Comparison of ENCODE assay signal across 19 cellular contexts in the genomic region with DNA sequence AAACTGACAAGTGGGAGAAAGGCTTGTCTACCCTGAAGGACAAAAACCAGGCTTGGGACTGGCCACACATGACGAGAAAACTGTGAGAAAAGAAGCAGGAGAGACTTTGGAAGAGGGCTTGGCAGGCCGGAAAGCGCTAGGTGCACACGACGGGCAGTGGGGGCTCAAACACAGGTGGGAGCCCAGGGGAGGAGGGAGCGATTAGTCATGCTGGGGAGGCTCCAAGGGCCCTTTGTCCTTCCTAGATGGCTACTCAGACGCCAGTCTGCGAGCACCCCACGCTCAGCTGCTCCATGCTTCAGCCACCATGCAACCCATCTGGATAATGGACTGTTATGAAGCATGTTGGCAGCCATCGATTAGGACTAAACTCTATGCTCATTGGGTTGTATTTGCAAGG. TPM values are rescaled to one million over a fixed set of nuclear protein-coding genes. Genes with fewer than 3 reads are reported as not detected.
DNase-seq lines count a peak whose midpoint lies in the region; ATAC-seq and TF ChIP-seq lines count a peak whose summit lies in the region.
"Had no signal": no experiment of that assay in that cellular context is flagged by ENCODE, and none has a peak within 500 bp of the region (broad histone marks: within the 10 kb centered on the region; RNA-seq: fewer than 3 reads in every experiment).

No MANE protein-coding gene starts in this region.

- H3K27me3 ChIP-seq in DND-41 (ENCODE audit: insufficient read depth, low read length, poor library complexity) (no peaks in the 10 kb centered on the region), neural progenitor cell (no peaks in the 10 kb centered on the region)

- H3F3A ChIP-seq in neural progenitor cell (ENCODE audit: low read depth), result no peaks in the 10 kb centered on the region

- CTCF ChIA-PET in HEK293T (lab: Yijun Ruan, JAX), result no interaction called here

- TF ChIP-seq CTCF in DND-41 (IDR thresholded peaks at IDR 0.05; ENCODE audit: borderline replicate concordance, extremely low read depth, low read length, poor library complexity, severe bottlenecking) (no peak), neural progenitor cell (IDR thresholded peaks at IDR 0.05) (no peak)

- no peaks in the 10 kb centered on the region for H3K27me3 Mint-ChIP-seq in activated T-helper 17 cell treated with anti-CD3 and anti-CD28 coated beads, Interleukin-2, amount 50 U/mL, for 72 hours
- peaks cover 3% of the 10 kb centered on the region for H3K27me3 Mint-ChIP-seq in neural progenitor cell (ENCODE audit: insufficient read depth, low read depth)
- H3K27me3 Mint-ChIP-seq: CD4-positive, alpha-beta memory T cell had no signal

- H3K9me3 Mint-ChIP-seq in activated T-helper 17 cell treated with anti-CD3 and anti-CD28 coated beads, Interleukin-2, amount 50 U/mL, for 72 hours, result no peaks in the 10 kb centered on the region
- no peaks in the 10 kb centered on the region for H3K9me3 Mint-ChIP-seq in neural progenitor cell
- H3K9me3 Mint-ChIP-seq: CD4-positive, alpha-beta memory T cell had no signal

- H3K27ac ChIP-seq in DND-41 (ENCODE audit: low read length) (peak overlapping the region; percentile 63; the same call in 1 of the 2 replicates), neural progenitor cell (no peak overlapping the region)
- H3K27ac ChIP-seq: GM23248 had no signal

- H3K9ac ChIP-seq in DND-41 (ENCODE audit: low read depth, low read length) (no peak overlapping the region), neural progenitor cell (no peak overlapping the region)
- H3K9ac ChIP-seq: GM23248 had no signal

- POLR2A ChIA-PET in HEK293T (lab: Yijun Ruan, JAX), result no interaction called here

- H3K4me2 ChIP-seq in DND-41 (ENCODE audit: insufficient read depth, low read length) (no peak overlapping the region), neural progenitor cell (no peak overlapping the region)
- H3K4me2 ChIP-seq: A549 had no signal

- H3K36me3 ChIP-seq in DND-41 (ENCODE audit: insufficient read depth, low read length) (no peaks in the 10 kb centered on the region), neural progenitor cell (no peaks in the 10 kb centered on the region)
- H3K36me3 ChIP-seq: HAP-1 had no signal

- peaks cover 40% of the 10 kb centered on the region for H3K4me1 ChIP-seq in DND-41 (ENCODE audit: insufficient read depth, low read length)
- no peaks in the 10 kb centered on the region for H3K4me1 ChIP-seq in neural progenitor cell
- H3K4me1 ChIP-seq: HAP-1 had no signal

- no peak overlapping the region for H3K4me3 Mint-ChIP-seq in activated T-helper 17 cell treated with anti-CD3 and anti-CD28 coated beads, Interleukin-2, amount 50 U/mL, for 72 hours
- no peak overlapping the region for H3K4me3 Mint-ChIP-seq in neural progenitor cell
- H3K4me3 Mint-ChIP-seq: CD4-positive, alpha-beta memory T cell had no signal

- peaks cover 4% of the 10 kb centered on the region for H3K4me1 Mint-ChIP-seq in activated T-helper 17 cell treated with anti-CD3 and anti-CD28 coated beads, Interleukin-2, amount 50 U/mL, for 72 hours
- peaks cover 10% of the 10 kb centered on the region for H3K4me1 Mint-ChIP-seq in neural progenitor cell

- H2AFZ ChIP-seq in DND-41 (ENCODE audit: low read depth, low read length) (no peak overlapping the region), neural progenitor cell (replicated peaks) (peak overlapping the region; percentile 6)
- H2AFZ ChIP-seq: GM23248 had no signal

- no peak for ATAC-seq in DND-41 (ENCODE audit: insufficient read depth, low read depth)
- ATAC-seq in activated T-helper 17 cell treated with anti-CD3 and anti-CD28 coated beads, Interleukin-2, amount 50 U/mL, for 72 hours (replicated peaks), result no peak
- ATAC-seq: A549, GM12878 had no signal

- no peak overlapping the region for H3K4me3 ChIP-seq in DND-41 (ENCODE audit: low read depth in 1 of 2, low read length in 2 of 2)
- H3K4me3 ChIP-seq in neural progenitor cell, result no peak overlapping the region
- H3K4me3 ChIP-seq: A549, GM12878, GM23248, HAP-1 had no signal

- H3K27ac Mint-ChIP-seq in activated T-helper 17 cell treated with anti-CD3 and anti-CD28 coated beads, Interleukin-2, amount 50 U/mL, for 72 hours, result peak overlapping the region; percentile 11
- peak overlapping the region; percentile 48 for H3K27ac Mint-ChIP-seq in neural progenitor cell

- H3K9me3 ChIP-seq in DND-41 (ENCODE audit: insufficient read depth, low read length, severe bottlenecking) (no peaks in the 10 kb centered on the region), neural progenitor cell (ENCODE audit: low read depth) (no peaks in the 10 kb centered on the region)
- H3K9me3 ChIP-seq: A549, HAP-1 had no signal

- no peaks in the 10 kb centered on the region for H3K36me3 Mint-ChIP-seq in activated T-helper 17 cell treated with anti-CD3 and anti-CD28 coated beads, Interleukin-2, amount 50 U/mL, for 72 hours (ENCODE audit: low read depth)
- H3K36me3 Mint-ChIP-seq in neural progenitor cell, result no peaks in the 10 kb centered on the region
- H3K36me3 Mint-ChIP-seq: CD4-positive, alpha-beta memory T cell had no signal

- H4K20me1 ChIP-seq in DND-41 (ENCODE audit: insufficient read depth, low read length), result no peaks in the 10 kb centered on the region
- no peaks in the 10 kb centered on the region for H4K20me1 ChIP-seq in neural progenitor cell (ENCODE audit: low read depth)

- H3K79me2 ChIP-seq in DND-41 (ENCODE audit: insufficient read depth, low read length) (no peaks in the 10 kb centered on the region), neural progenitor cell (ENCODE audit: low read depth) (no peaks in the 10 kb centered on the region)

- no peak for DNase-seq in DND-41
- DNase-seq in NCI-H69 (lab: John Stamatoyannopoulos, UW), result peak; percentile 38
- no peak for DNase-seq in neural progenitor cell (ENCODE audit: low spot score)
- DNase-seq in midbrain (lab: John Stamatoyannopoulos, UW), result no peak
- no peak for DNase-seq in HEK293T (ENCODE audit: extremely low spot score)
- no peak for DNase-seq in Ammon's horn (ENCODE audit: low spot score)
- DNase-seq: 8988T; ACHN; AML-193; Calu3; CD4-positive, alpha-beta memory T cell; COR-L47; DMS53; DMS79 treated with DMSO at 0.1 percent for 48 hours; GM23248 had no signal

TF ChIP-seq in HEK293T, 16 proteins besides CTCF, POLR2A, EP300 and RAD21:
- TF ChIP-seq FOXA1 (IDR thresholded peaks at IDR 0.05) (no peak), ELF4 (IDR thresholded peaks at IDR 0.05) (no peak), ARNT (IDR thresholded peaks at IDR 0.05) (no peak), SUZ12 (IDR thresholded peaks at IDR 0.05) (no peak), ZNF384 (IDR thresholded peaks at IDR 0.05) (no peak), CTBP1 (IDR thresholded peaks at IDR 0.05; ENCODE audit: borderline replicate concordance) (no peak), NFRKB (IDR thresholded peaks at IDR 0.05) (no peak), BHLHE40 (IDR thresholded peaks at IDR 0.05; ENCODE audit: borderline replicate concordance) (no peak), L3MBTL2 (conservative IDR thresholded peaks at IDR 0.05) (no peak), HDGF (IDR thresholded peaks at IDR 0.05; ENCODE audit: borderline replicate concordance) (no peak), SP1 (IDR thresholded peaks at IDR 0.05) (no peak), LEF1 (IDR thresholded peaks at IDR 0.05; ENCODE audit: borderline replicate concordance) (no peak), FOXM1 (IDR thresholded peaks at IDR 0.05; ENCODE audit: borderline replicate concordance) (no peak), TARDBP (IDR thresholded peaks at IDR 0.05) (no peak)
- TF ChIP-seq, protein P1, sequence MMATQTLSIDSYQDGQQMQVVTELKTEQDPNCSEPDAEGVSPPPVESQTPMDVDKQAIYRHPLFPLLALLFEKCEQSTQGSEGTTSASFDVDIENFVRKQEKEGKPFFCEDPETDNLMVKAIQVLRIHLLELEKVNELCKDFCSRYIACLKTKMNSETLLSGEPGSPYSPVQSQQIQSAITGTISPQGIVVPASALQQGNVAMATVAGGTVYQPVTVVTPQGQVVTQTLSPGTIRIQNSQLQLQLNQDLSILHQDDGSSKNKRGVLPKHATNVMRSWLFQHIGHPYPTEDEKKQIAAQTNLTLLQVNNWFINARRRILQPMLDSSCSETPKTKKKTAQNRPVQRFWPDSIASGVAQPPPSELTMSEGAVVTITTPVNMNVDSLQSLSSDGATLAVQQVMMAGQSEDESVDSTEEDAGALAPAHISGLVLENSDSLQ (IDR thresholded peaks at IDR 0.05), result no peak

RNA-seq across cellular contexts. Expression of a gene that starts 17.1 kb away (rescaled TPM):
- under 1 TPM; 0.17 to 0.26 TPM for total RNA-seq in activated T-helper 17 cell treated with anti-CD3 and anti-CD28 coated beads, Interleukin-2, amount 50 U/mL, for 72 hours
- total RNA-seq in neural progenitor cell (ENCODE audit: low replicate concordance), result not detected in 2 replicates
- total RNA-seq: Calu3 had no signal
